In genomic region chr9:36138496-36138895, GRCh38 we compare ENCODE assay signal across 18 cellular contexts. TPM values are rescaled to one million over a fixed set of nuclear protein-coding genes. Genes with fewer than 3 reads are reported as not detected.
DNase-seq lines count a peak whose midpoint lies in the region; ATAC-seq, FAIRE-seq and TF ChIP-seq lines count a peak whose summit lies in the region.
"Had no signal": no experiment of that assay in that cellular context is flagged by ENCODE, and none has a peak within 500 bp of the region (broad histone marks: within the 10 kb centered on the region; RNA-seq: fewer than 3 reads in every experiment).

No MANE protein-coding gene starts in this region.

- no peak for ATAC-seq in SK-N-SH treated with all-trans-retinoic acid at 6 μM for 48 hours
- no peak for ATAC-seq in T-helper 17 cell
- ATAC-seq in stimulated activated naive B cell treated with anti-CD40 and anti-IgM and Interleukin-4, amounts not matched to agents 10 μg/mL and 1 μg/mL and 100 μg/mL, for 72 hours (replicated peaks), result no peak
- ATAC-seq: right lobe of liver had no signal

- H3K36me3 Mint-ChIP-seq in T-helper 17 cell (ENCODE audit: low read depth), result peaks cover 6% of the 10 kb centered on the region
- peaks cover 0 to 3% (median 0%) of the 10 kb centered on the region in 3 donors for H3K36me3 Mint-ChIP-seq in immature natural killer cell
- H3K36me3 Mint-ChIP-seq in stimulated activated naive B cell treated with anti-CD40 and anti-IgM and Interleukin-4, amounts not matched to agents 10 μg/mL and 1 μg/mL and 100 μg/mL, for 72 hours, result peaks cover 0 to 2% of the 10 kb centered on the region in 2 donors

- peaks cover 50% of the 10 kb centered on the region for H3K79me2 ChIP-seq in SK-N-SH (ENCODE audit: insufficient read depth)

- no peak for TF ChIP-seq CTCF in SK-N-SH (IDR thresholded peaks at IDR 0.05)
- TF ChIP-seq CTCF in sigmoid colon (IDR thresholded peaks at IDR 0.05), result no peak

- H3K9me3 ChIP-seq in SK-N-SH (no peaks in the 10 kb centered on the region), T-helper 17 cell (ENCODE audit: control insufficient read depth, low read length, poor library complexity, severe bottlenecking) (no peaks in the 10 kb centered on the region), sigmoid colon (no peaks in the 10 kb centered on the region)
- H3K9me3 ChIP-seq: HAP-1, right lobe of liver, thyroid gland had no signal

- TF ChIP-seq EP300 in SK-N-SH (IDR thresholded peaks at IDR 0.05; ENCODE audit: borderline replicate concordance in 1 of 2, low read depth in 1 of 2, low read length in 1 of 2), result no peak
- no peak for TF ChIP-seq EP300 in sigmoid colon (IDR thresholded peaks at IDR 0.05)

- H3K4me2 ChIP-seq in SK-N-SH, result peak overlapping the region; percentile 98; the same call in 1 of the 2 replicates

- H4K20me1 ChIP-seq in SK-N-SH (ENCODE audit: insufficient read depth), result peaks cover 8% of the 10 kb centered on the region

- no peak for TF ChIP-seq RAD21 in SK-N-SH (IDR thresholded peaks at IDR 0.05; ENCODE audit: low read length)

- 95% methylated on average over 10 of the region's 10 CpGs for WGBS in SK-N-SH (ENCODE audit: low lambda C conversion rate)
- WGBS in sigmoid colon, 2 donors, result 96 to 97% methylated on average over 10 of the region's 10 CpGs

- peaks cover 0 to 21% of the 10 kb centered on the region in 2 experiments; a peak in 3 of 4 replicates for H3K4me1 ChIP-seq in SK-N-SH (ENCODE audit: control insufficient read depth in 1 of 2, insufficient read depth in 2 of 2, low read depth in 1 of 2, low read length in 1 of 2)
- peaks cover 0 to 77% (median 67%) of the 10 kb centered on the region in 4 donors for H3K4me1 ChIP-seq in sigmoid colon

- TF ChIP-seq POLR2A in sigmoid colon (IDR thresholded peaks at IDR 0.05), result no peak

- no peak for DNase-seq in SK-N-SH
- no peak for DNase-seq in T-helper 17 cell
- no peak for DNase-seq in immature natural killer cell
- no peak for DNase-seq in sigmoid colon
- DNase-seq in stimulated activated CD4-positive, alpha-beta T cell treated with anti-CD3 and anti-CD28 coated beads, Interleukin-2, amount 100 ng/mL, for 24 hours, result no peak
- DNase-seq in stimulated activated naive B cell treated with anti-CD40 and anti-IgM and Interleukin-4, amounts not matched to agents 10 μg/mL and 1 μg/mL and 100 μg/mL, for 72 hours, result no peak
- no peak for DNase-seq in frontal cortex (ENCODE audit: low spot score in 2 of 2)
- DNase-seq: activated CD4-positive, CD25-positive, alpha-beta regulatory T cell treated with anti-CD3 and anti-CD28 coated beads, Interleukin-2, amount 50 U/mL, for 72 hours; activated T-cell treated with anti-CD3 and anti-CD28 coated beads, Interleukin-2, amount 50 U/mL, for 1 hour; DMS79 treated with DMSO at 0.1 percent for 48 hours; NCI-H146; right lobe of liver; stimulated activated CD4-positive, alpha-beta T cell treated with anti-CD3 and anti-CD28 coated beads, Interleukin-4, amount 100 ng/mL, for 24 hours had no signal

- no peak for FAIRE-seq in frontal cortex (lab: Jason Lieb, UNC)

- H3K9me2 ChIP-seq in SK-N-SH, result no peaks in the 10 kb centered on the region

- no peaks in the 10 kb centered on the region for H3K9me3 Mint-ChIP-seq in immature natural killer cell
- no peaks in the 10 kb centered on the region for H3K9me3 Mint-ChIP-seq in stimulated activated naive B cell treated with anti-CD40 and anti-IgM and Interleukin-4, amounts not matched to agents 10 μg/mL and 1 μg/mL and 100 μg/mL, for 72 hours

- H3K4me3 ChIP-seq in SK-N-SH (ENCODE audit: low read depth in 2 of 2, low read length in 1 of 2), result no peak overlapping the region
- no peak overlapping the region for H3K4me3 ChIP-seq in sigmoid colon
- H3K4me3 ChIP-seq: HAP-1, right lobe of liver, thyroid gland had no signal

- H2AFZ ChIP-seq in SK-N-SH (ENCODE audit: low read depth), result no peak overlapping the region

- no peaks in the 10 kb centered on the region for H3F3A ChIP-seq in SK-N-SH (replicated peaks; ENCODE audit: insufficient read depth)

- H3K27ac Mint-ChIP-seq in T-helper 17 cell (peak overlapping the region; percentile 100), immature natural killer cell (peak overlapping the region; percentile 91 to 100 (median 100))
- H3K27ac Mint-ChIP-seq in stimulated activated naive B cell treated with anti-CD40 and anti-IgM and Interleukin-4, amounts not matched to agents 10 μg/mL and 1 μg/mL and 100 μg/mL, for 72 hours, result no peak overlapping the region

- H3K4me1 Mint-ChIP-seq in T-helper 17 cell, result peaks cover 65% of the 10 kb centered on the region
- peaks cover 70 to 74% of the 10 kb centered on the region in 2 donors for H3K4me1 Mint-ChIP-seq in immature natural killer cell
- H3K4me1 Mint-ChIP-seq in stimulated activated naive B cell treated with anti-CD40 and anti-IgM and Interleukin-4, amounts not matched to agents 10 μg/mL and 1 μg/mL and 100 μg/mL, for 72 hours, result peaks cover 54 to 74% of the 10 kb centered on the region in 2 donors

- intact Hi-C loops in sigmoid colon (cut with DNase I), result no loop called here

- H3K4me3 Mint-ChIP-seq in T-helper 17 cell (peak overlapping the region; percentile 99), immature natural killer cell (peak overlapping the region; percentile 93 to 100 (median 97))
- H3K4me3 Mint-ChIP-seq in stimulated activated naive B cell treated with anti-CD40 and anti-IgM and Interleukin-4, amounts not matched to agents 10 μg/mL and 1 μg/mL and 100 μg/mL, for 72 hours, result no peak overlapping the region

- H3K36me3 ChIP-seq in SK-N-SH (replicated peaks in 1 of 2; ENCODE audit: control insufficient read depth in 1 of 2, insufficient read depth in 2 of 2, low read length in 1 of 2) (no peaks in the 10 kb centered on the region), sigmoid colon (no peaks in the 10 kb centered on the region)
- H3K36me3 ChIP-seq: HAP-1, right lobe of liver, thyroid gland had no signal

- CTCF ChIA-PET in SK-N-SH (lab: Yijun Ruan, JAX), result interaction anchor here (2.8 to 8.1 kb wide), 2 partner anchors 28 to 36 kb away, joined by 27 to 113 read pairs; partner anchors contain the start of gene CCIN

- H3K27me3 Mint-ChIP-seq in T-helper 17 cell, result no peaks in the 10 kb centered on the region
- peaks cover 0 to 10% (median 6%) of the 10 kb centered on the region in 3 donors for H3K27me3 Mint-ChIP-seq in immature natural killer cell (ENCODE audit: low read depth in 3 of 3)
- H3K27me3 Mint-ChIP-seq in stimulated activated naive B cell treated with anti-CD40 and anti-IgM and Interleukin-4, amounts not matched to agents 10 μg/mL and 1 μg/mL and 100 μg/mL, for 72 hours, result peaks cover 0 to 3% of the 10 kb centered on the region in 2 donors

- no peak overlapping the region for H3K9ac ChIP-seq in SK-N-SH

- H3K27ac ChIP-seq in SK-N-SH (ENCODE audit: low read depth in 2 of 2, low read length in 1 of 2) (no peak overlapping the region), sigmoid colon (peak overlapping the region in 3 of 4 donors; percentile 93 to 99 (median 98))
- H3K27ac ChIP-seq: 22Rv1, right lobe of liver, thyroid gland had no signal

- H3K27me3 ChIP-seq in SK-N-SH (ENCODE audit: insufficient read depth), result no peaks in the 10 kb centered on the region
- H3K27me3 ChIP-seq in sigmoid colon, result no peaks in the 10 kb centered on the region
- H3K27me3 ChIP-seq: thyroid gland had no signal

- POLR2A ChIA-PET in SK-N-SH (lab: Yijun Ruan, JAX), result interaction anchor here (2.9 kb wide), 1 partner anchor 25 kb away, joined by 12 read pairs; no protein-coding TSS in a partner anchor

TF ChIP-seq in SK-N-SH treated with all-trans-retinoic acid at 6 μM for 48 hours, 23 proteins besides CTCF, POLR2A, EP300 and RAD21 (continues in another document):
- TF ChIP-seq CSDC2 (CRISPR knock-in tag; IDR thresholded peaks at IDR 0.05), result no peak
- TF ChIP-seq ISL1 (CRISPR knock-in tag; IDR thresholded peaks at IDR 0.05), result no peak
- no peak for TF ChIP-seq BACH2 (CRISPR knock-in tag; IDR thresholded peaks at IDR 0.05; ENCODE audit: borderline replicate concordance)
- TF ChIP-seq CSRNP3 (CRISPR knock-in tag; IDR thresholded peaks at IDR 0.05), result no peak
- no peak for TF ChIP-seq TOX (CRISPR knock-in tag; IDR thresholded peaks at IDR 0.05; ENCODE audit: borderline replicate concordance)
- TF ChIP-seq ZFP30 (CRISPR knock-in tag; IDR thresholded peaks at IDR 0.05), result no peak
- TF ChIP-seq RARB (CRISPR knock-in tag; IDR thresholded peaks at IDR 0.05), result no peak

RNA-seq across cellular contexts. Expression of gene GLIPR2, which starts 2.0 kb away (rescaled TPM):
- polyA plus RNA-seq in SK-N-SH (2012; rRNA removed) (38.3 and 40.1 TPM in 2 replicates), immature natural killer cell (100 to 1,000 TPM; 327 to 486 (median 374) TPM), sigmoid colon (10 to 100 TPM; 29.8 to 42.0 (median 32.5) TPM)
- 38.4 and 43.1 TPM in 2 replicates for polyA plus RNA-seq in SK-N-SH (2012; cell fraction: cytosol; rRNA removed)
- 25.0 and 25.4 TPM in 2 replicates for polyA plus RNA-seq in SK-N-SH (2012; cell fraction: nucleus; rRNA removed)
- total RNA-seq in T-helper 17 cell (10 to 100 TPM; 32.5 to 51.4 TPM), sigmoid colon (10 to 100 TPM; 57.3 to 90.6 (median 77.6) TPM), frontal cortex (8.6 TPM)

RNA-seq across cellular contexts. Expression of gene CCIN, which starts 30.7 kb away (rescaled TPM):
- polyA plus RNA-seq in SK-N-SH (2012; rRNA removed) (0.44 and 0.54 TPM in 2 replicates), immature natural killer cell (under 1 TPM in 1 of 3 donors, not detected in 2; 0.43 TPM), sigmoid colon (under 1 TPM in 1 of 3 donors, not detected in 2; 0.07 TPM)
- polyA plus RNA-seq in SK-N-SH (2012; cell fraction: cytosol; rRNA removed), result 0.15 and 0.35 TPM in 2 replicates
- polyA plus RNA-seq in SK-N-SH (2012; cell fraction: nucleus; rRNA removed), result 0.93 and 0.95 TPM in 2 replicates
- total RNA-seq in T-helper 17 cell (1 to 10 TPM in 1 of 2 donors, under 1 TPM in 1; 0.50 to 1.4 TPM), sigmoid colon (1 to 10 TPM in 1 of 4 donors, under 1 TPM in 2, not detected in 1; 0.71 to 2.5 (median 0.95) TPM), frontal cortex (not detected)
- total RNA-seq: lower leg skin, right lobe of liver had no signal

RNA-seq across cellular contexts. Expression of gene CLTA, which starts 52.2 kb away (rescaled TPM):
- polyA plus RNA-seq in SK-N-SH (2012; rRNA removed) (222 and 260 TPM in 2 replicates), immature natural killer cell (100 to 1,000 TPM in 1 of 3 donors, 10 to 100 TPM in 2; 62.2 to 121 (median 89.0) TPM), sigmoid colon (100 to 1,000 TPM; 293 to 299 (median 295) TPM)
- polyA plus RNA-seq in SK-N-SH (2012; cell fraction: cytosol; rRNA removed), result 329 and 395 TPM in 2 replicates
- polyA plus RNA-seq in SK-N-SH (2012; cell fraction: nucleus; rRNA removed), result 119 and 142 TPM in 2 replicates
- total RNA-seq in T-helper 17 cell (10 to 100 TPM; 30.3 to 43.4 TPM), sigmoid colon (100 to 1,000 TPM; 151 to 176 (median 169) TPM), frontal cortex (152 TPM)

Comparison
In these comparisons a context has a peak if more than half of its experiments do, and no peak if none do; other contexts are left out.
1. H3K27ac ChIP-seq: peak in sigmoid colon (3 of 4); none in SK-N-SH (0 of 2).
2. H3K4me3 Mint-ChIP-seq: peak in T-helper 17 cell (single experiment) and immature natural killer cell (5 of 5); none in stimulated activated naive B cell treated with anti-CD40 and anti-IgM and Interleukin-4, amounts not matched to agents 10 μg/mL and 1 μg/mL and 100 μg/mL, for 72 hours (0 of 2).